In genomic region chr4:104166749-104167148, GRCh38 we compare ENCODE assay signal across 30 cellular contexts.
"Had no signal": no experiment of that assay in that cellular context is flagged by ENCODE, and none has a peak within 500 bp of the region (broad histone marks: within the 10 kb centered on the region; RNA-seq: fewer than 3 reads in every experiment).

No MANE protein-coding gene starts in this region.

- H3K9me3 Mint-ChIP-seq: nephron progenitor cell, neural progenitor cell had no signal

- H3K4me1 Mint-ChIP-seq: mesothelial cell of epicardium, naive B cell, natural killer cell, nephron progenitor cell, neural progenitor cell had no signal

- ATAC-seq: heart right ventricle, left cardiac atrium, natural killer cell, right cardiac atrium, sciatic nerve, upper lobe of right lung had no signal

- H3K36me3 ChIP-seq: heart right ventricle, left ventricle myocardium inferior, neural progenitor cell, neutrophil, suprapubic skin, thoracic aorta, tibial artery, upper lobe of right lung had no signal

- H3K4me1 ChIP-seq: heart right ventricle, left ventricle myocardium inferior, neural progenitor cell, suprapubic skin, upper lobe of right lung had no signal

- H3K27ac ChIP-seq: heart right ventricle, left ventricle myocardium inferior, neural progenitor cell, neutrophil, skin epidermis, suprapubic skin, thoracic aorta, tibial artery, upper lobe of right lung had no signal

- H3K36me3 Mint-ChIP-seq: mesothelial cell of epicardium, naive B cell, neural progenitor cell had no signal

- H3K4me3 Mint-ChIP-seq: mesothelial cell of epicardium; naive B cell; natural killer cell; nephron progenitor cell; neural progenitor cell; stimulated activated naive CD8-positive, alpha-beta T cell treated with anti-CD3 and anti-CD28 coated beads, Interleukin-15, Interleukin-2, amounts not matched to agents 100 ng/mL and 50 ng/mL, for 24 hours had no signal

- H3K4me3 ChIP-seq: heart right ventricle, left ventricle myocardium inferior, lung, neural progenitor cell, skin epidermis, suprapubic skin, thoracic aorta, tibial artery, upper lobe of right lung had no signal

- DNase-seq: heart right ventricle; hippocampal formation; kidney glomerular epithelial cell; left cardiac atrium; left ventricle myocardium inferior; mesendoderm; naive B cell; natural killer cell; nephron progenitor cell; occipital lobe; retina; right cardiac atrium; stimulated activated CD4-positive, alpha-beta T cell treated with anti-CD3 and anti-CD28 coated beads, Interleukin-12 subunit alpha, Interleukin-12 subunit beta, amount 100 ng/mL, for 4 hours; stimulated activated CD4-positive, alpha-beta T cell treated with anti-CD3 and anti-CD28 coated beads, Interleukin-15, amount 100 ng/mL, for 24 hours; stimulated activated CD4-positive, alpha-beta T cell treated with anti-CD3 and anti-CD28 coated beads, Interleukin-2, amount 100 ng/mL, for 24 hours; stimulated activated CD4-positive, alpha-beta T cell treated with anti-CD3 and anti-CD28 coated beads, Interleukin-4, amount 100 ng/mL, for 1 hour; stimulated activated naive CD4-positive, alpha-beta T cell; tibial artery; trophoblast cell; upper lobe of right lung had no signal

- H3K27me3 ChIP-seq: heart right ventricle, neural progenitor cell, neutrophil, suprapubic skin, tibial artery, upper lobe of right lung had no signal

- H3K4me2 ChIP-seq: neural progenitor cell had no signal

- H3K27me3 Mint-ChIP-seq: naive B cell; progenitor cell of endocrine pancreas; stimulated activated naive CD8-positive, alpha-beta T cell treated with anti-CD3 and anti-CD28 coated beads, Interleukin-15, Interleukin-2, amounts not matched to agents 100 ng/mL and 50 ng/mL, for 24 hours had no signal

- H3K27ac Mint-ChIP-seq: mesothelial cell of epicardium; naive B cell; natural killer cell; nephron progenitor cell; neural progenitor cell; progenitor cell of endocrine pancreas; stimulated activated naive CD8-positive, alpha-beta T cell treated with anti-CD3 and anti-CD28 coated beads, Interleukin-15, Interleukin-2, amounts not matched to agents 100 ng/mL and 50 ng/mL, for 24 hours had no signal

- H3K9me3 ChIP-seq: heart right ventricle, left ventricle myocardium inferior, suprapubic skin, thoracic aorta, tibial artery, upper lobe of right lung had no signal

- H2AFZ ChIP-seq: neural progenitor cell had no signal
